Comparison of ENCODE assay signal across 8 cellular contexts in genomic region chr2:168890006-168890782, GRCh38.
DNase-seq lines count a peak whose midpoint lies in the region; TF ChIP-seq lines count a peak whose summit lies in the region.

A gene with protein sequence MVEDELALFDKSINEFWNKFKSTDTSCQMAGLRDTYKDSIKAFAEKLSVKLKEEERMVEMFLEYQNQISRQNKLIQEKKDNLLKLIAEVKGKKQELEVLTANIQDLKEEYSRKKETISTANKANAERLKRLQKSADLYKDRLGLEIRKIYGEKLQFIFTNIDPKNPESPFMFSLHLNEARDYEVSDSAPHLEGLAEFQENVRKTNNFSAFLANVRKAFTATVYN (minus strand): TSS chr2:168890430. CDS start chr2:168889519, 911 bp downstream.

- TF ChIP-seq CTCF in MM.1S (IDR thresholded peaks at IDR 0.05; ENCODE audit: low read length) = no peak

- peaks cover 18% of the 10 kb centered on the region for H3K79me2 ChIP-seq in MM.1S (ENCODE audit: low read length)

- H3K27ac ChIP-seq in MM.1S (ENCODE audit: low read length) = peak within 1 kb of the TSS; percentile 2; the same call in 1 of the 2 replicates

- H3K4me3 ChIP-seq in MM.1S (ENCODE audit: low read length) = peak within 1 kb of the TSS; percentile 74
- H3K4me3 ChIP-seq in neuron (ENCODE audit: low read length) = peak within 1 kb of the TSS; percentile 85

- H3F3A ChIP-seq in MM.1S (ENCODE audit: insufficient read depth, low read length) = no peaks in the 10 kb centered on the region

- no peaks in the 10 kb centered on the region for H4K20me1 ChIP-seq in MM.1S (ENCODE audit: insufficient read depth, low read length)

- no peaks in the 10 kb centered on the region for H3K9me3 ChIP-seq in MM.1S (replicated peaks; ENCODE audit: insufficient read depth, low read length)
- H3K9me3 ChIP-seq in neuron (ENCODE audit: low read length) = no peaks in the 10 kb centered on the region

- peak within 1 kb of the TSS; percentile 89 for H3K4me2 ChIP-seq in MM.1S (ENCODE audit: low read depth, low read length)

- H3K4me1 ChIP-seq in MM.1S (ENCODE audit: low read length) = peaks cover 5% of the 10 kb centered on the region; the same call in 1 of the 2 replicates
- peaks cover 11% of the 10 kb centered on the region for H3K4me1 ChIP-seq in neuron (ENCODE audit: insufficient read depth, low read length)

- H3K9me2 ChIP-seq in MM.1S (replicated peaks; ENCODE audit: insufficient read depth, low read length) = no peaks in the 10 kb centered on the region

- H2AFZ ChIP-seq in MM.1S (ENCODE audit: low read length) (peak within 1 kb of the TSS; percentile 85), neuron (ENCODE audit: low read depth, low read length) (peak within 1 kb of the TSS; percentile 99)

- DNase-seq in GDM1 (lab: John Stamatoyannopoulos, UW) (peak; percentile 88), HCEC 1CT (peak; percentile 92), MM.1S (peak; percentile 96), SIG-M5 treated with dmso at 0.1 percent for 504 hours (lab: John Stamatoyannopoulos, UW; ENCODE audit: unreplicated experiment) (peak; percentile 98), activated gamma-delta T cell (lab: John Stamatoyannopoulos, UW) (peak; percentile 38), foreskin melanocyte (peak; percentile 87), stromal cell of bone marrow (ENCODE audit: low read depth) (peak; percentile 87)

- H3K27me3 ChIP-seq in MM.1S (replicated peaks; ENCODE audit: insufficient read depth, low read length) (no peaks in the 10 kb centered on the region), neuron (ENCODE audit: insufficient read depth, low read length) (peaks cover 16% of the 10 kb centered on the region)

- peak within 1 kb of the TSS; percentile 76 for H3K9ac ChIP-seq in MM.1S (ENCODE audit: low read length)

- H3K36me3 ChIP-seq in MM.1S (replicated peaks; ENCODE audit: insufficient read depth, low read length) (no peaks in the 10 kb centered on the region), neuron (ENCODE audit: insufficient read depth, low read length) (peaks cover 15% of the 10 kb centered on the region)

Comparison
In these comparisons a context has a peak if more than half of its experiments do, and no peak if none do; other contexts are left out.
1. Peak in every context shown above with its lines: DNase-seq, H3K4me3 ChIP-seq and H3K27ac ChIP-seq.
2. DNase-seq: peak in every context shown above with its lines; median percentile 98 in SIG-M5 treated with dmso at 0.1 percent for 504 hours; 96 in MM.1S; 92 in HCEC 1CT; 88 in GDM1; 87 in foreskin melanocyte; 87 in stromal cell of bone marrow; 38 in activated gamma-delta T cell.